Comparison of ENCODE assay signal across 16 cellular contexts in genomic region chr1:165355221-165355976, GRCh38. TPM values are rescaled to one million over a fixed set of nuclear protein-coding genes. Genes with fewer than 3 reads are reported as not detected.
DNase-seq lines count a peak whose midpoint lies in the region; ATAC-seq and TF ChIP-seq lines count a peak whose summit lies in the region.
"Had no signal": no experiment of that assay in that cellular context is flagged by ENCODE, and none has a peak within 500 bp of the region (broad histone marks: within the 10 kb centered on the region; RNA-seq: fewer than 3 reads in every experiment).

No MANE protein-coding gene starts in this region.

- H3K9me3 ChIP-seq in ascending aorta: no peaks in the 10 kb centered on the region
- H3K9me3 ChIP-seq in thyroid gland: no peaks in the 10 kb centered on the region

- no peak for ATAC-seq in stimulated activated naive B cell treated with anti-CD40 and anti-IgM and Interleukin-4, amounts not matched to agents 10 μg/mL and 1 μg/mL and 100 μg/mL, for 72 hours (replicated peaks)
- ATAC-seq in GM21737 (IDR thresholded peaks at IDR 0.05; ENCODE audit: unreplicated experiment): no peak
- ATAC-seq: GM12878 had no signal

- H3K27ac ChIP-seq in ascending aorta: no peak overlapping the region
- no peak overlapping the region for H3K27ac ChIP-seq in thyroid gland
- H3K27ac ChIP-seq: 22Rv1, SK-N-MC had no signal

- intact Hi-C loops in ascending aorta (cut with DNase I): no loop called here
- intact Hi-C loops in thyroid gland (cut with DNase I): no loop called here

- H3K36me3 Mint-ChIP-seq in stimulated activated naive B cell treated with anti-CD40 and anti-IgM and Interleukin-4, amounts not matched to agents 10 μg/mL and 1 μg/mL and 100 μg/mL, for 72 hours: no peaks in the 10 kb centered on the region

- H3K27me3 ChIP-seq in ascending aorta (peaks cover 11% of the 10 kb centered on the region), thyroid gland (peaks cover 40% of the 10 kb centered on the region)

- no peak for TF ChIP-seq CTCF in ascending aorta (IDR thresholded peaks at IDR 0.05)
- TF ChIP-seq CTCF in thyroid gland (IDR thresholded peaks at IDR 0.05): no peak

- H3K27me3 Mint-ChIP-seq in stimulated activated naive B cell treated with anti-CD40 and anti-IgM and Interleukin-4, amounts not matched to agents 10 μg/mL and 1 μg/mL and 100 μg/mL, for 72 hours: peaks cover 71 to 93% of the 10 kb centered on the region in 2 donors

- H3K27ac Mint-ChIP-seq in stimulated activated naive B cell treated with anti-CD40 and anti-IgM and Interleukin-4, amounts not matched to agents 10 μg/mL and 1 μg/mL and 100 μg/mL, for 72 hours: peak overlapping the region; percentile 91

- H3K4me3 Mint-ChIP-seq in stimulated activated naive B cell treated with anti-CD40 and anti-IgM and Interleukin-4, amounts not matched to agents 10 μg/mL and 1 μg/mL and 100 μg/mL, for 72 hours: peak overlapping the region; percentile 54 to 74

- peak; percentile 59 for DNase-seq in DMS53 (lab: John Stamatoyannopoulos, UW)
- DNase-seq in DMS53 treated with DMSO at 0.1 percent for 48 hours (lab: John Stamatoyannopoulos, UW; ENCODE audit: unreplicated experiment): no peak
- no peak for DNase-seq in ascending aorta (ENCODE audit: low spot score in 2 of 2)
- DNase-seq in left kidney (ENCODE audit: low read depth, low spot score): peak; percentile 39
- DNase-seq in stimulated activated naive B cell treated with anti-CD40 and anti-IgM and Interleukin-4, amounts not matched to agents 10 μg/mL and 1 μg/mL and 100 μg/mL, for 72 hours: no peak
- DNase-seq in thyroid gland: no peak
- no peak for DNase-seq in NCI-H1092 (lab: John Stamatoyannopoulos, UW)
- DNase-seq: activated gamma-delta T cell treated with Interleukin-2 at 50 U/mL for 16 hours; cerebellar nuclear complex; HCEC 1CT; NCI-H1694; stimulated activated CD4-positive, alpha-beta T cell treated with anti-CD3 and anti-CD28 coated beads, Interleukin-4, amount 100 ng/mL, for 1 hour had no signal

- H3K36me3 ChIP-seq in ascending aorta (no peaks in the 10 kb centered on the region), thyroid gland (no peaks in the 10 kb centered on the region)

- H3K9me3 Mint-ChIP-seq in stimulated activated naive B cell treated with anti-CD40 and anti-IgM and Interleukin-4, amounts not matched to agents 10 μg/mL and 1 μg/mL and 100 μg/mL, for 72 hours: no peaks in the 10 kb centered on the region

- H3K4me3 ChIP-seq in ascending aorta (peak overlapping the region; percentile 43 to 60), thyroid gland (replicated peaks in 1 of 3) (peak overlapping the region in 1 of 3 donors; percentile 37)
- H3K4me3 ChIP-seq: GM12878, SK-N-MC had no signal

- 7 to 9% methylated on average over 40 to 48 of the region's 49 CpGs for WGBS in thyroid gland, 2 donors

- H3K4me1 ChIP-seq in ascending aorta (peaks cover 0 to 7% of the 10 kb centered on the region in 2 donors), thyroid gland (peaks cover 16 to 31% of the 10 kb centered on the region in 2 donors)

- TF ChIP-seq POLR2A in thyroid gland (IDR thresholded peaks at IDR 0.05): no peak

- peaks cover 12 to 25% of the 10 kb centered on the region in 2 donors for H3K4me1 Mint-ChIP-seq in stimulated activated naive B cell treated with anti-CD40 and anti-IgM and Interleukin-4, amounts not matched to agents 10 μg/mL and 1 μg/mL and 100 μg/mL, for 72 hours

RNA-seq across cellular contexts. Expression of gene LMX1A, which starts 1.1 kb away (rescaled TPM):
- total RNA-seq in ascending aorta (1.7 TPM), thyroid gland (under 1 TPM in 2 of 4 donors, not detected in 2; 0.29 to 0.33 TPM)
- total RNA-seq: GM12878 had no signal

Comparison
In these comparisons a context has a peak if more than half of its experiments do, and no peak if none do; other contexts are left out.
1. DNase-seq: peak in DMS53 (single experiment) and left kidney (single experiment); none in DMS53 treated with DMSO at 0.1 percent for 48 hours (single experiment), ascending aorta (0 of 2), stimulated activated naive B cell treated with anti-CD40 and anti-IgM and Interleukin-4, amounts not matched to agents 10 μg/mL and 1 μg/mL and 100 μg/mL, for 72 hours (single experiment), thyroid gland (0 of 2) and NCI-H1092 (single experiment).